Comparison of ENCODE assay signal across 9 cellular contexts in genomic region chr17:8160741-8161221, GRCh38. TPM values are rescaled to one million over a fixed set of nuclear protein-coding genes. Genes with fewer than 3 reads are reported as not detected.
DNase-seq lines count a peak whose midpoint lies in the region; ATAC-seq and TF ChIP-seq lines count a peak whose summit lies in the region.
"Had no signal": no experiment of that assay in that cellular context is flagged by ENCODE, and none has a peak within 500 bp of the region (broad histone marks: within the 10 kb centered on the region; RNA-seq: fewer than 3 reads in every experiment).

No MANE protein-coding gene starts in this region.

- no peak overlapping the region for H3K14ac ChIP-seq in neuronal stem cell (ENCODE audit: low read length)

- H3K9me3 ChIP-seq in adipocyte (ENCODE audit: control insufficient read depth, low read length): no peaks in the 10 kb centered on the region
- no peaks in the 10 kb centered on the region for H3K9me3 ChIP-seq in stomach
- H3K9me3 ChIP-seq in neuronal stem cell (replicated peaks in 1 of 2; ENCODE audit: control insufficient read depth in 2 of 2, insufficient read depth in 1 of 2, low read depth in 1 of 2, low read length in 2 of 2): no peaks in the 10 kb centered on the region

- no peak overlapping the region for H3K4me3 ChIP-seq in adipocyte (ENCODE audit: low read length)
- peak overlapping the region in 2 of 4 donors; percentile 69 to 92 for H3K4me3 ChIP-seq in stomach
- H3K4me3 ChIP-seq in neuronal stem cell (ENCODE audit: low read length in 2 of 2): peak overlapping the region in 1 of 2 donors; percentile 97

- no peak overlapping the region for H2BK12ac ChIP-seq in neuronal stem cell (ENCODE audit: low read length)

- H4K8ac ChIP-seq in neuronal stem cell (ENCODE audit: low read depth, low read length): no peak overlapping the region

- no peak overlapping the region for H3K4ac ChIP-seq in neuronal stem cell (ENCODE audit: low read length)

- no peak overlapping the region for H2BK15ac ChIP-seq in neuronal stem cell (ENCODE audit: low read length)

- no peak overlapping the region for H3K23ac ChIP-seq in neuronal stem cell (ENCODE audit: low read depth, low read length, poor library complexity)

- no peak overlapping the region for H2AFZ ChIP-seq in neuronal stem cell (ENCODE audit: low read length)

- no peak overlapping the region for H2BK5ac ChIP-seq in neuronal stem cell (ENCODE audit: low read length)

- no peak for TF ChIP-seq POLR2A in stomach (IDR thresholded peaks at IDR 0.05)

- peak overlapping the region; percentile 96 for H3K9ac ChIP-seq in adipocyte (ENCODE audit: low read length)
- no peak overlapping the region for H3K9ac ChIP-seq in neuronal stem cell (ENCODE audit: low read depth, low read length, poor library complexity)

- TF ChIP-seq CTCF in stomach (IDR thresholded peaks at IDR 0.05): no peak

- TF ChIP-seq EP300 in stomach (IDR thresholded peaks at IDR 0.05): no peak

- intact Hi-C loops in stomach (cut with DNase I; ENCODE audit: low total_unique reads): no loop called here

- H3K18ac ChIP-seq in neuronal stem cell (ENCODE audit: low read length): no peak overlapping the region

- DNase-seq in activated CD4-positive, CD25-positive, alpha-beta regulatory T cell treated with anti-CD3 and anti-CD28 coated beads, Interleukin-2, amount 50 U/mL, for 72 hours: peak; percentile 24
- DNase-seq in adipocyte (ENCODE audit: low read depth) (no peak), stomach (no peak), NCI-H524 (lab: John Stamatoyannopoulos, UW) (no peak), neuronal stem cell (ENCODE audit: low spot score) (no peak)
- DNase-seq: OCI-M1 had no signal

- H3K4me2 ChIP-seq in neuronal stem cell (ENCODE audit: insufficient read depth, low read length, poor library complexity, severe bottlenecking): no peak overlapping the region

- H3K36me3 ChIP-seq in adipocyte (ENCODE audit: control insufficient read depth, insufficient read depth, low read length, severe bottlenecking): peaks cover 19% of the 10 kb centered on the region
- peaks cover 18 to 41% (median 26%) of the 10 kb centered on the region in 4 donors for H3K36me3 ChIP-seq in stomach
- H3K36me3 ChIP-seq in neuronal stem cell (replicated peaks in 1 of 2; ENCODE audit: control insufficient read depth in 2 of 2, insufficient read depth in 2 of 2, low read length in 2 of 2): peaks cover 22 to 40% of the 10 kb centered on the region in 2 donors

- 42 to 50% (median 46%) methylated on average over 5 of the region's 5 CpGs for WGBS in stomach, 5 donors
- no CpG with 5 or more reads among the region's 5 CpGs for WGBS in neuronal stem cell (ENCODE audit: extremely low coverage in 2 of 2, insufficient read length in 2 of 2, insufficient replicate concordance in 1 of 2), 2 donors

- H3K4me1 ChIP-seq in adipocyte (ENCODE audit: control insufficient read depth, insufficient read depth, low read length): peaks cover 37% of the 10 kb centered on the region
- peaks cover 51 to 74% (median 64%) of the 10 kb centered on the region in 4 donors for H3K4me1 ChIP-seq in stomach
- peaks cover 26 to 37% of the 10 kb centered on the region in 2 donors for H3K4me1 ChIP-seq in neuronal stem cell (ENCODE audit: control insufficient read depth in 2 of 2, insufficient read depth in 1 of 2, low read depth in 1 of 2, low read length in 2 of 2)

- no peak overlapping the region for H4K91ac ChIP-seq in neuronal stem cell (ENCODE audit: low read depth, low read length, poor library complexity)

- peaks cover 14% of the 10 kb centered on the region for H3K79me1 ChIP-seq in neuronal stem cell (ENCODE audit: low read depth, low read length)

- H3K27ac ChIP-seq in layer of hippocampus (ENCODE audit: low read depth, low read length) (peak overlapping the region; percentile 99), stomach (peak overlapping the region; percentile 37 to 100 (median 98)), neuronal stem cell (replicated peaks; ENCODE audit: low read length) (no peak overlapping the region)

- H2AK5ac ChIP-seq in neuronal stem cell (ENCODE audit: low read depth, low read length): no peak overlapping the region

- H2BK120ac ChIP-seq in neuronal stem cell (ENCODE audit: low read depth, low read length): no peak overlapping the region

- H3K27me3 ChIP-seq in adipocyte (replicated peaks; ENCODE audit: control insufficient read depth, insufficient read depth, low read length): no peaks in the 10 kb centered on the region
- H3K27me3 ChIP-seq in layer of hippocampus (ENCODE audit: control insufficient read depth, insufficient read depth, low read length): no peaks in the 10 kb centered on the region
- no peaks in the 10 kb centered on the region for H3K27me3 ChIP-seq in stomach
- H3K27me3 ChIP-seq in neuronal stem cell (ENCODE audit: control insufficient read depth in 3 of 3, insufficient read depth in 3 of 3, low read depth in 1 of 3, low read length in 3 of 3): no peaks in the 10 kb centered on the region

- no peak for ATAC-seq in activated CD4-positive, CD25-positive, alpha-beta regulatory T cell treated with anti-CD3 and anti-CD28 coated beads, Interleukin-2, amount 50 U/mL, for 24 hours
- ATAC-seq in HG02588 (IDR thresholded peaks at IDR 0.05; ENCODE audit: unreplicated experiment): no peak

RNA-seq across cellular contexts. Expression of gene VAMP2, which starts 2.0 kb away (rescaled TPM):
- 100 to 1,000 TPM in 1 of 5 donors, 10 to 100 TPM in 2, 1 to 10 TPM in 2; 6.7 to 104 (median 17.3) TPM for total RNA-seq in stomach
- 10 to 100 TPM; 32.4 to 58.8 (median 43.1) TPM for polyA plus RNA-seq in stomach
- 47.3 TPM for polyA plus RNA-seq in neuronal stem cell (2013, experiment 1 of 2)
- 45.3 TPM for polyA plus RNA-seq in neuronal stem cell (2013, experiment 2 of 2)

RNA-seq across cellular contexts. Expression of gene PER1, which starts 8.6 kb away (rescaled TPM):
- 100 to 1,000 TPM in 3 of 5 donors, 10 to 100 TPM in 2; 16.2 to 163 (median 137) TPM for total RNA-seq in stomach
- polyA plus RNA-seq in stomach: 10 to 100 TPM; 47.2 to 69.4 (median 66.7) TPM
- 17.0 TPM for polyA plus RNA-seq in neuronal stem cell (2013, experiment 1 of 2)
- 18.7 TPM for polyA plus RNA-seq in neuronal stem cell (2013, experiment 2 of 2)

RNA-seq across cellular contexts. Expression of gene TMEM107, which starts 15.4 kb away (rescaled TPM):
- 10 to 100 TPM in 3 of 5 donors, 1 to 10 TPM in 2; 5.2 to 37.6 (median 14.9) TPM for total RNA-seq in stomach
- polyA plus RNA-seq in stomach: 10 to 100 TPM in 1 of 3 donors, 1 to 10 TPM in 2; 6.3 to 10.3 (median 8.0) TPM
- 14.8 TPM for polyA plus RNA-seq in neuronal stem cell (2013, experiment 1 of 2)
- 15.2 TPM for polyA plus RNA-seq in neuronal stem cell (2013, experiment 2 of 2)

RNA-seq across cellular contexts. Expression of gene BORCS6, which starts 29.2 kb away (rescaled TPM):
- total RNA-seq in stomach: 10 to 100 TPM in 2 of 5 donors, 1 to 10 TPM in 2, under 1 TPM in 1; 0.58 to 70.1 (median 4.6) TPM
- 1 to 10 TPM; 6.6 to 9.2 (median 7.9) TPM for polyA plus RNA-seq in stomach
- 1.8 TPM for polyA plus RNA-seq in neuronal stem cell (2013, experiment 1 of 2)
- polyA plus RNA-seq in neuronal stem cell (2013, experiment 2 of 2): 1.7 TPM

RNA-seq across cellular contexts. Expression of gene HES7, which starts 36.9 kb away (rescaled TPM):
- not detected for total RNA-seq in stomach
- polyA plus RNA-seq in stomach: under 1 TPM in 2 of 3 donors, not detected in 1; 0.58 to 0.92 TPM
- 5.8 TPM for polyA plus RNA-seq in neuronal stem cell (2013, experiment 1 of 2)
- polyA plus RNA-seq in neuronal stem cell (2013, experiment 2 of 2): 4.2 TPM
